In genomic region chr20:47453167-47453782, GRCh38 we compare ENCODE assay signal across 8 cellular contexts. TPM values are rescaled to one million over a fixed set of nuclear protein-coding genes. Genes with fewer than 3 reads are reported as not detected.
DNase-seq lines count a peak whose midpoint lies in the region; ATAC-seq and TF ChIP-seq lines count a peak whose summit lies in the region.

No MANE protein-coding gene starts in this region.

- H3K27ac ChIP-seq in AG04450 (ENCODE audit: low read depth, low read length), result peak overlapping the region; percentile 39

- intact Hi-C loops in activated B cell treated with CpG ODN at 0.5 μM for 24 hours (cut with micrococcal nuclease), result loop anchor here (5.0 kb wide), 1 partner anchor 36 kb away; no protein-coding TSS in a partner anchor

- peak; percentile 69 for ATAC-seq in GM19043 (IDR thresholded peaks at IDR 0.05; ENCODE audit: low read depth, unreplicated experiment)
- ATAC-seq in HG03342 (IDR thresholded peaks at IDR 0.05; ENCODE audit: unreplicated experiment), result peak; percentile 82
- peak; percentile 78 for ATAC-seq in activated B cell treated with CpG ODN at 0.5 μM for 24 hours (ENCODE audit: low read depth)

- H3K4me1 Mint-ChIP-seq in activated B cell treated with CpG ODN at 0.5 μM for 24 hours, result peaks cover 55% of the 10 kb centered on the region

- no peaks in the 10 kb centered on the region for H3K27me3 Mint-ChIP-seq in activated B cell treated with CpG ODN at 0.5 μM for 24 hours

- H3K27me3 ChIP-seq in AG04450 (ENCODE audit: control insufficient read depth, insufficient read depth, low read length), result no peaks in the 10 kb centered on the region

- H3K9me3 Mint-ChIP-seq in activated B cell treated with CpG ODN at 0.5 μM for 24 hours, result no peaks in the 10 kb centered on the region

- H3K4me3 Mint-ChIP-seq in activated B cell treated with CpG ODN at 0.5 μM for 24 hours, result peak overlapping the region; percentile 49

- DNase-seq in AG04450 (ENCODE audit: low read depth, low spot score) (peak; percentile 68), activated B cell treated with CpG ODN at 0.5 μM for 24 hours (no peak), hepatic stellate cell (ENCODE audit: low spot score) (peak; percentile 55), DMS114 treated with DMSO at 0.1 percent for 48 hours (lab: John Stamatoyannopoulos, UW; ENCODE audit: unreplicated experiment) (no peak), epidermal melanocyte (ENCODE audit: insufficient read length, low spot score) (no peak), Ammon's horn (ENCODE audit: low spot score) (no peak)

- TF ChIP-seq CTCF in AG04450 (IDR thresholded peaks at IDR 0.05; ENCODE audit: low read depth, low read length) (no peak), activated B cell treated with CpG ODN at 0.5 μM for 24 hours (IDR thresholded peaks at IDR 0.05) (no peak)

- H3K36me3 Mint-ChIP-seq in activated B cell treated with CpG ODN at 0.5 μM for 24 hours (ENCODE audit: low read depth), result no peaks in the 10 kb centered on the region

- H3K4me3 ChIP-seq in AG04450 (ENCODE audit: low read depth, low read length), result no peak overlapping the region

- POLR2A ChIA-PET in AG04450 (lab: Yijun Ruan, JAX) (interaction anchor here (0.6 to 0.7 kb wide), 3 partner anchors 51 to 95 kb away, joined by 3 to 4 read pairs (median 3); no protein-coding TSS in a partner anchor), activated B cell treated with CpG ODN at 0.5 μM for 24 hours (lab: Charles Lee) (interaction anchor here (0.7 to 4.7 kb wide), 16 partner anchors 10 to 166 kb away, joined by 3 to 26 read pairs (median 6); partner anchors contain the start of genes NCOA3 and ZMYND8)

- H3K27ac Mint-ChIP-seq in activated B cell treated with CpG ODN at 0.5 μM for 24 hours, result peak overlapping the region; percentile 80

- CTCF ChIA-PET in AG04450 (lab: Charles Lee) (interaction anchor here (0.7 to 0.9 kb wide), 2 partner anchors 48 to 168 kb away, joined by 3 to 10 read pairs; no protein-coding TSS in a partner anchor), activated B cell treated with CpG ODN at 0.5 μM for 24 hours (lab: Charles Lee) (interaction anchor here (1.0 to 3.9 kb wide), 3 partner anchors 36 to 156 kb away, joined by 3 to 14 read pairs (median 5); no protein-coding TSS in a partner anchor)

- H3K9me3 ChIP-seq in AG04450 (ENCODE audit: control insufficient read depth, insufficient read depth, low read length), result peaks cover 18% of the 10 kb centered on the region

RNA-seq across cellular contexts. Expression of gene NCOA3, which starts 48.4 kb away (rescaled TPM):
- polyA plus RNA-seq in AG04450 (2011; rRNA removed), result 22.1 and 25.4 TPM in 2 replicates
- 43.8 and 44.3 TPM in 2 replicates for polyA minus RNA-seq in AG04450 (2011; rRNA and poly(A)+ RNA removed)
- 186 and 187 TPM in 2 replicates for total RNA-seq in activated B cell treated with CpG ODN at 0.5 μM for 24 hours

Comparison
In these comparisons a context has a peak if more than half of its experiments do, and no peak if none do; other contexts are left out.
1. DNase-seq: peak in AG04450 (single experiment) and hepatic stellate cell (single experiment); none in activated B cell treated with CpG ODN at 0.5 μM for 24 hours (single experiment), DMS114 treated with DMSO at 0.1 percent for 48 hours (single experiment), epidermal melanocyte (single experiment) and Ammon's horn (single experiment).
2. Peak in every context shown above with its lines, with median percentiles within 50 percentile points of each other: ATAC-seq.